ENCODE assay signal across 23 cellular contexts in the genomic region with DNA sequence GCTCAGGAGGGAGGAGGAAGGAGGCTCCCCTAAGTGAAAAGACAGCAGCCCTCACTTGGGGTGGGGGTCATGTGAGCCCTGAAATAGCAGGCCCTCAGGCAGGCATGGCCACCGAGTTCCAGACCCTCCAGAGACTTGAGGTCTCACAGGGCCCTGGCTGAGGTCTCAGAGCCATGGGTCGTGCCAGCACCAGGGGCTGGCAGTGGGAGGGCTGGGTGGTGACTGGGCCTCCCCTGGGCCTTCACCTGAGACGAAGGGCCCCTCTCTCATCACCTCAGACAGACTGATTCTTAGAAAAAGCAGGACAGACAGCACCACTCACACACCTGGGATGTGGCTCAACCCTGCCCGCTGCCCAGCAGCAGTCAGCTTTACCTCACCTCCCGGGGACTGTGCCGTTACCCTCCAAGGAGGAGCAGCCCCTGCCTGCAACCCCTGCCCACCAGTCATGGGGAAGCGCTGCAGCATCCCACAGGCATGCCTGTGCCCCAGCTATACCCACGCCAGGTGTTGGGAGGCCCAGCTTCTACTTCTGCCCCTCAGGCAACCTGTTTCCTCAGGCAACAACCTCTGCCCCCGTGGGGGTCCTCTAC. TPM values are rescaled to one million over a fixed set of nuclear protein-coding genes. Genes with fewer than 3 reads are reported as not detected.
DNase-seq lines count a peak whose midpoint lies in the region; TF ChIP-seq lines count a peak whose summit lies in the region.
"Had no signal": no experiment of that assay in that cellular context is flagged by ENCODE, and none has a peak within 500 bp of the region (broad histone marks: within the 10 kb centered on the region; RNA-seq: fewer than 3 reads in every experiment).

No MANE protein-coding gene starts in this region.

- H3K4me3 Mint-ChIP-seq in activated CD4-positive, alpha-beta memory T cell treated with anti-CD3 and anti-CD28 coated beads for 36 hours: no peak overlapping the region
- no peak overlapping the region for H3K4me3 Mint-ChIP-seq in activated CD4-positive, alpha-beta memory T cell treated with anti-CD3 and anti-CD28 coated beads, Interleukin-2, amount 10 ng/mL, durations not matched to agents 7 days and 5 days
- H3K4me3 Mint-ChIP-seq: activated CD4-positive, alpha-beta T cell treated with anti-CD3 and anti-CD28 coated beads for 36 hours had no signal

- peaks cover 18% of the 10 kb centered on the region for H3K4me1 Mint-ChIP-seq in activated CD4-positive, alpha-beta memory T cell treated with anti-CD3 and anti-CD28 coated beads for 36 hours (ENCODE audit: low read depth)
- H3K4me1 Mint-ChIP-seq in activated CD4-positive, alpha-beta memory T cell treated with anti-CD3 and anti-CD28 coated beads, Interleukin-2, amount 10 ng/mL, durations not matched to agents 7 days and 5 days: peaks cover 20% of the 10 kb centered on the region

- CTCF ChIA-PET in activated CD4-positive, alpha-beta memory T cell treated with anti-CD3 and anti-CD28 coated beads for 36 hours (lab: Charles Lee): no interaction called here
- CTCF ChIA-PET in activated CD4-positive, alpha-beta memory T cell treated with anti-CD3 and anti-CD28 coated beads, Interleukin-2, amount 10 ng/mL, durations not matched to agents 7 days and 5 days (lab: Charles Lee): no interaction called here

- H3K9me3 Mint-ChIP-seq in activated CD4-positive, alpha-beta memory T cell treated with anti-CD3 and anti-CD28 coated beads for 36 hours: no peaks in the 10 kb centered on the region
- H3K9me3 Mint-ChIP-seq in activated CD4-positive, alpha-beta memory T cell treated with anti-CD3 and anti-CD28 coated beads, Interleukin-2, amount 10 ng/mL, durations not matched to agents 7 days and 5 days: no peaks in the 10 kb centered on the region

- H3K4me1 ChIP-seq in suprapubic skin: no peaks in the 10 kb centered on the region
- H3K4me1 ChIP-seq: foreskin keratinocyte had no signal

- H3K36me3 Mint-ChIP-seq in activated CD4-positive, alpha-beta memory T cell treated with anti-CD3 and anti-CD28 coated beads for 36 hours: no peaks in the 10 kb centered on the region
- H3K36me3 Mint-ChIP-seq in activated CD4-positive, alpha-beta memory T cell treated with anti-CD3 and anti-CD28 coated beads, Interleukin-2, amount 10 ng/mL, durations not matched to agents 7 days and 5 days (ENCODE audit: low read depth): no peaks in the 10 kb centered on the region

- H3K36me3 ChIP-seq in WERI-Rb-1 (no peaks in the 10 kb centered on the region), suprapubic skin (no peaks in the 10 kb centered on the region)
- H3K36me3 ChIP-seq: lower lobe of right lung, tibial nerve had no signal

- TF ChIP-seq CTCF in WERI-Rb-1 (IDR thresholded peaks at IDR 0.05; ENCODE audit: low read depth, low read length) (no peak), suprapubic skin (IDR thresholded peaks at IDR 0.05) (no peak)

- TF ChIP-seq POLR2A in suprapubic skin (IDR thresholded peaks at IDR 0.05): no peak

- no peak overlapping the region for H3K27ac Mint-ChIP-seq in activated CD4-positive, alpha-beta memory T cell treated with anti-CD3 and anti-CD28 coated beads for 36 hours
- no peak overlapping the region for H3K27ac Mint-ChIP-seq in activated CD4-positive, alpha-beta memory T cell treated with anti-CD3 and anti-CD28 coated beads, Interleukin-2, amount 10 ng/mL, durations not matched to agents 7 days and 5 days
- H3K27ac Mint-ChIP-seq: activated CD4-positive, alpha-beta T cell treated with anti-CD3 and anti-CD28 coated beads for 36 hours had no signal

- 84% methylated on average over 6 of the region's 9 CpGs for WGBS in suprapubic skin

- DNase-seq in activated CD4-positive, alpha-beta memory T cell treated with anti-CD3 and anti-CD28 coated beads for 36 hours: peak; percentile 4
- no peak for DNase-seq in activated CD4-positive, alpha-beta memory T cell treated with anti-CD3 and anti-CD28 coated beads, Interleukin-2, amount 10 ng/mL, durations not matched to agents 7 days and 5 days
- DNase-seq in WERI-Rb-1 (peak; percentile 4), iPS-NIHi7 (ENCODE audit: extremely low spot score) (peak; percentile 7), suprapubic skin (ENCODE audit: low spot score in 2 of 2) (peak; percentile 25 to 53), amniotic stem cell (lab: John Stamatoyannopoulos, UW) (no peak), SIG-M5 treated with dmso at 0.1 percent for 504 hours (lab: John Stamatoyannopoulos, UW; ENCODE audit: unreplicated experiment) (no peak), EL (no peak)
- DNase-seq: activated CD4-positive, alpha-beta T cell treated with anti-CD3 and anti-CD28 coated beads for 36 hours; activated naive CD4-positive, alpha-beta T cell; anterior cingulate cortex; central memory CD4-positive, alpha-beta T cell; COR-L47; foreskin keratinocyte; hippocampal formation; lower lobe of right lung; NCI-H1092 treated with DMSO at 0.1 percent for 48 hours; NCI-H2029; NCI-H345; NCI-H774; stimulated activated naive CD4-positive, alpha-beta T cell treated with Interleukin-2 at 50 U/mL for 16 hours had no signal

- intact Hi-C loops in activated CD4-positive, alpha-beta memory T cell treated with anti-CD3 and anti-CD28 coated beads for 36 hours (cut with micrococcal nuclease): no loop called here

- H3K27me3 ChIP-seq in WERI-Rb-1 (ENCODE audit: insufficient read depth, low read depth, severe bottlenecking): no peaks in the 10 kb centered on the region
- no peaks in the 10 kb centered on the region for H3K27me3 ChIP-seq in suprapubic skin
- H3K27me3 ChIP-seq: tibial nerve had no signal

- no peak for TF ChIP-seq EP300 in suprapubic skin (IDR thresholded peaks at IDR 0.05)

- POLR2A ChIA-PET in activated CD4-positive, alpha-beta memory T cell treated with anti-CD3 and anti-CD28 coated beads for 36 hours (lab: Charles Lee): no interaction called here
- POLR2A ChIA-PET in activated CD4-positive, alpha-beta memory T cell treated with anti-CD3 and anti-CD28 coated beads, Interleukin-2, amount 10 ng/mL, durations not matched to agents 7 days and 5 days (lab: Charles Lee): interaction anchor here (1.4 kb wide), 1 partner anchor 46 kb away, joined by 3 read pairs; no protein-coding TSS in a partner anchor

- 0 out of 2 replicates have a peak overlapping the region, but pooled peaks have one; percentile 36 for H3K27ac ChIP-seq in WERI-Rb-1
- H3K27ac ChIP-seq in suprapubic skin: no peak overlapping the region
- H3K27ac ChIP-seq: foreskin keratinocyte, HL-60, lower lobe of right lung, tibial nerve had no signal

- H3K9me3 ChIP-seq in WERI-Rb-1 (ENCODE audit: severe bottlenecking) (no peaks in the 10 kb centered on the region), suprapubic skin (no peaks in the 10 kb centered on the region)
- H3K9me3 ChIP-seq: lower lobe of right lung, tibial nerve had no signal

- H3K27me3 Mint-ChIP-seq in activated CD4-positive, alpha-beta memory T cell treated with anti-CD3 and anti-CD28 coated beads for 36 hours: no peaks in the 10 kb centered on the region
- no peaks in the 10 kb centered on the region for H3K27me3 Mint-ChIP-seq in activated CD4-positive, alpha-beta memory T cell treated with anti-CD3 and anti-CD28 coated beads, Interleukin-2, amount 10 ng/mL, durations not matched to agents 7 days and 5 days
- H3K27me3 Mint-ChIP-seq: activated CD4-positive, alpha-beta T cell treated with anti-CD3 and anti-CD28 coated beads for 36 hours had no signal

- H3K4me3 ChIP-seq in WERI-Rb-1 (ENCODE audit: low read depth, low read length) (no peak overlapping the region), suprapubic skin (no peak overlapping the region)
- H3K4me3 ChIP-seq: lower lobe of right lung, tibial nerve had no signal

RNA-seq across cellular contexts. Expression of gene LRP8, which starts 42.6 kb away (rescaled TPM):
- 10 to 100 TPM; 38.6 to 38.8 TPM for total RNA-seq in activated CD4-positive, alpha-beta memory T cell treated with anti-CD3 and anti-CD28 coated beads for 36 hours
- total RNA-seq in activated CD4-positive, alpha-beta memory T cell treated with anti-CD3 and anti-CD28 coated beads, Interleukin-2, amount 10 ng/mL, durations not matched to agents 7 days and 5 days: 10 to 100 TPM; 51.5 to 52.7 TPM
- total RNA-seq in suprapubic skin: 10 to 100 TPM in 1 of 4 donors, 1 to 10 TPM in 3; 2.8 to 11.8 (median 4.1) TPM

Comparison
In these comparisons a context has a peak if more than half of its experiments do, and no peak if none do; other contexts are left out.
1. DNase-seq: peak in activated CD4-positive, alpha-beta memory T cell treated with anti-CD3 and anti-CD28 coated beads for 36 hours (single experiment), WERI-Rb-1 (single experiment), iPS-NIHi7 (single experiment) and suprapubic skin (2 of 2); none in activated CD4-positive, alpha-beta memory T cell treated with anti-CD3 and anti-CD28 coated beads, Interleukin-2, amount 10 ng/mL, durations not matched to agents 7 days and 5 days (single experiment), amniotic stem cell (single experiment), SIG-M5 treated with dmso at 0.1 percent for 504 hours (single experiment) and EL (single experiment).